ENCODE assay signal across 8 cellular contexts in genomic region chr17:8746501-8747236, GRCh38. TPM values are rescaled to one million over a fixed set of nuclear protein-coding genes. Genes with fewer than 3 reads are reported as not detected.
DNase-seq lines count a peak whose midpoint lies in the region; ATAC-seq, FAIRE-seq and TF ChIP-seq lines count a peak whose summit lies in the region.

No MANE protein-coding gene starts in this region.

- H3K27me3 Mint-ChIP-seq in CD14-positive monocyte (ENCODE audit: low read depth in 3 of 3) (peaks cover 1 to 17% (median 17%) of the 10 kb centered on the region in 3 donors), nephron (ENCODE audit: low read depth) (peaks cover 7% of the 10 kb centered on the region)

- H3K27ac Mint-ChIP-seq in CD14-positive monocyte (peak overlapping the region in 5 of 7 donors; percentile 50 to 83 (median 78)), nephron (peak overlapping the region; percentile 44 to 73 (median 59))

- H3K4me3 ChIP-seq in coronary artery (peak overlapping the region; percentile 92), small intestine (ENCODE audit: low read depth in 1 of 2, low read length in 2 of 2) (no peak overlapping the region)

- H3K27me3 ChIP-seq in small intestine (ENCODE audit: control insufficient read depth in 2 of 2, insufficient read depth in 2 of 2, low read length in 2 of 2): no peaks in the 10 kb centered on the region

- DNase-seq in CD14-positive monocyte (ENCODE audit: low spot score): no peak
- DNase-seq in HTR-8/SVneo (ENCODE audit: insufficient read length, low spot score): no peak
- DNase-seq in coronary artery (ENCODE audit: low spot score): no peak
- no peak for DNase-seq in NCI-H2107 treated with DMSO at 0.1 percent for 48 hours (lab: John Stamatoyannopoulos, UW; ENCODE audit: unreplicated experiment)
- DNase-seq in small intestine: no peak
- no peak for DNase-seq in NCI-H2081 treated with DMSO at 0.1 percent for 48 hours (lab: John Stamatoyannopoulos, UW)

- H3K27ac ChIP-seq in coronary artery: peak overlapping the region; percentile 82 to 95
- H3K27ac ChIP-seq in small intestine (ENCODE audit: low read depth in 1 of 2, low read length in 1 of 2): peak overlapping the region in 1 of 2 donors; percentile 8

- H3K36me3 Mint-ChIP-seq in CD14-positive monocyte (peaks cover 0 to 3% of the 10 kb centered on the region in 2 donors), nephron (ENCODE audit: low read depth) (no peaks in the 10 kb centered on the region)

- intact Hi-C loops in CD14-positive monocyte (cut with micrococcal nuclease): loop anchor here (2.0 to 10.0 kb wide), 4 partner anchors 46 to 652 kb away; partner anchors contain the start of gene RPL26 (in 2 of the 2)

- no peaks in the 10 kb centered on the region for H3K9me3 ChIP-seq in small intestine (ENCODE audit: control insufficient read depth, low read depth)

- peak overlapping the region; percentile 89 to 93 for H3K4me3 Mint-ChIP-seq in CD14-positive monocyte
- peak overlapping the region; percentile 86 to 89 (median 87) for H3K4me3 Mint-ChIP-seq in nephron

- H3K9me3 Mint-ChIP-seq in CD14-positive monocyte (peaks cover 0 to 10% (median 7%) of the 10 kb centered on the region in 7 donors), nephron (no peaks in the 10 kb centered on the region)

- WGBS in small intestine, 3 donors: 16 to 23% (median 22%) methylated on average over 9 of the region's 9 CpGs

- TF ChIP-seq CTCF in CD14-positive monocyte (IDR thresholded peaks at IDR 0.05) (no peak), coronary artery (IDR thresholded peaks at IDR 0.05) (no peak), nephron (IDR thresholded peaks at IDR 0.05; ENCODE audit: unreplicated experiment in 3 of 3) (no peak)

- H3K4me1 ChIP-seq in small intestine (ENCODE audit: control insufficient read depth in 2 of 2, insufficient read depth in 1 of 2, low read depth in 1 of 2, low read length in 1 of 2): no peaks in the 10 kb centered on the region

- peak; percentile 4 for FAIRE-seq in HTR-8/SVneo (lab: Jason Lieb, UNC)
- FAIRE-seq in small intestine (lab: Jason Lieb, UNC): no peak

- H3K4me1 Mint-ChIP-seq in CD14-positive monocyte: peaks cover 13% of the 10 kb centered on the region
- H3K4me1 Mint-ChIP-seq in nephron: peaks cover 8% of the 10 kb centered on the region

- ATAC-seq in GM21367 (IDR thresholded peaks at IDR 0.05; ENCODE audit: unreplicated experiment): no peak

- no peaks in the 10 kb centered on the region for H3K36me3 ChIP-seq in small intestine (ENCODE audit: control insufficient read depth in 2 of 2, insufficient read depth in 2 of 2, low read length in 2 of 2)

RNA-seq across cellular contexts. Expression of gene CCDC42, which starts 2.0 kb away (rescaled TPM):
- polyA plus RNA-seq in CD14-positive monocyte (not detected), small intestine (not detected)

RNA-seq across cellular contexts. Expression of gene SPDYE4, which starts 11.7 kb away (rescaled TPM):
- not detected for polyA plus RNA-seq in CD14-positive monocyte
- not detected for polyA plus RNA-seq in small intestine

RNA-seq across cellular contexts. Expression of gene MFSD6L, which starts 52.5 kb away (rescaled TPM):
- polyA plus RNA-seq in CD14-positive monocyte (under 1 TPM in 1 of 2 donors, not detected in 1; 0.08 TPM), small intestine (1 to 10 TPM in 1 of 3 donors, under 1 TPM in 1, not detected in 1; 0.81 to 5.8 TPM)
